1 cellular context compared by ENCODE assay signal in genomic region chr13:50326271-50326670, GRCh38.
TF ChIP-seq lines count a peak whose summit lies in the region.

No MANE protein-coding gene starts in this region.

TF ChIP-seq in IMR-90, 13 proteins besides CTCF, POLR2A, EP300 and RAD21:
- TF ChIP-seq SMC3 (IDR thresholded peaks at IDR 0.05; ENCODE audit: low read depth, low read length) (no peak), RCOR1 (IDR thresholded peaks at IDR 0.05; ENCODE audit: insufficient replicate concordance, low read length) (no peak), BHLHE40 (IDR thresholded peaks at IDR 0.05; ENCODE audit: low read depth, low read length) (no peak), CHD1 (IDR thresholded peaks at IDR 0.05; ENCODE audit: low read depth, low read length) (no peak)
